18 cellular contexts compared by ENCODE assay signal in the genomic region with DNA sequence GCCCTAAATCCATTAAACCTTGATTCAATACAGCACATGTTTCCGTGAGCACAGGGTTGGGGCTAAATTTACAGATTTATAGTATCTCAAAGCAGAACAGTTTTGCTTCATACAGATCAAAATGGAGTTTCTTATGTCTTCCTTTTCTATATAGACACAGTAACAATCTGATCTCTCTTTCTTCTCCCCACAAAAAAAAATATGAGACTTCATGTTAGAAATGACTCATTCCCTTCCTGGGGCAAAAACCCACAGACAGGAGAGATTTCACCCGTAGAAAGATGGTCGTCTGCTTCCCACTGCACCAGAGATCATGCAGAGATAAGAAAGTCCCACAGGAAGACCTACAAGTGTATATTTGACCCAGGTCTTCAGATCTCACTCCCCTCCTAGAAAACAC. TPM values are rescaled to one million over a fixed set of nuclear protein-coding genes. Genes with fewer than 3 reads are reported as not detected.
DNase-seq lines count a peak whose midpoint lies in the region; ATAC-seq and TF ChIP-seq lines count a peak whose summit lies in the region.
"Had no signal": no experiment of that assay in that cellular context is flagged by ENCODE, and none has a peak within 500 bp of the region (broad histone marks: within the 10 kb centered on the region; RNA-seq: fewer than 3 reads in every experiment).

No MANE protein-coding gene starts in this region.

- 57 to 100% methylated on average over 1 to 3 of the region's 3 CpGs for WGBS in mesodermal cell (ENCODE audit: insufficient coverage in 2 of 2), 2 experiments

- H3K27ac ChIP-seq in CD4-positive, alpha-beta T cell (ENCODE audit: low read depth, low read length), result no peak overlapping the region
- H3K27ac ChIP-seq in mesodermal cell (ENCODE audit: low read depth, low read length, severe bottlenecking), result peak overlapping the region; percentile 96
- H3K27ac ChIP-seq: esophagus squamous epithelium, psoas muscle, upper lobe of right lung had no signal

- TF ChIP-seq CTCF in CD4-positive, alpha-beta T cell (IDR thresholded peaks at IDR 0.05), result no peak
- no peak for TF ChIP-seq CTCF in Caco-2 (IDR thresholded peaks at IDR 0.05; ENCODE audit: insufficient read depth in 1 of 2, low read depth in 1 of 2, low read length in 1 of 2, severe bottlenecking in 1 of 2, unreplicated experiment in 1 of 2)
- no peak for TF ChIP-seq CTCF in activated CD8-positive, alpha-beta T cell treated with anti-CD3 and anti-CD28 coated beads for 36 hours (IDR thresholded peaks at IDR 0.05)

- no TSS peak for BruUV-seq in Caco-2 (replicated peaks; lab: Mats Ljungman, UMichigan)

- POLR2A ChIA-PET in CD4-positive, alpha-beta T cell (lab: Charles Lee), result no interaction called here
- POLR2A ChIA-PET in Caco-2 (lab: Charles Lee), result no interaction called here
- POLR2A ChIA-PET in activated CD8-positive, alpha-beta T cell treated with anti-CD3 and anti-CD28 coated beads for 36 hours (lab: Charles Lee), result no interaction called here

- H3K9me3 ChIP-seq in CD4-positive, alpha-beta T cell (ENCODE audit: control insufficient read depth, low read length), result no peaks in the 10 kb centered on the region
- H3K9me3 ChIP-seq in Caco-2, result peaks cover 12% of the 10 kb centered on the region; the same call in 1 of the 2 replicates
- H3K9me3 ChIP-seq in mesodermal cell (ENCODE audit: control insufficient read depth, low read length), result peaks cover 22% of the 10 kb centered on the region
- H3K9me3 ChIP-seq: esophagus squamous epithelium, HAP-1, psoas muscle, upper lobe of right lung had no signal

- intact Hi-C loops in CD4-positive, alpha-beta T cell (cut with DNase I, micrococcal nuclease), result no loop called here
- intact Hi-C loops in Caco-2 (cut with micrococcal nuclease; ENCODE audit: unreplicated experiment), result loop anchor here (1.0 to 10.0 kb wide), 2 partner anchors 52 to 498 kb away; no protein-coding TSS in a partner anchor
- intact Hi-C loops in activated CD8-positive, alpha-beta T cell treated with anti-CD3 and anti-CD28 coated beads for 36 hours (cut with micrococcal nuclease), result loop anchor here (10.0 kb wide), 1 partner anchor 498 kb away; no protein-coding TSS in a partner anchor

- DNase-seq in CD4-positive, alpha-beta T cell, result no peak
- DNase-seq in Caco-2 (no peak), NCI-H146 (lab: John Stamatoyannopoulos, UW) (no peak), DMS79 (lab: John Stamatoyannopoulos, UW) (no peak)
- no peak for DNase-seq in activated CD8-positive, alpha-beta T cell treated with anti-CD3 and anti-CD28 coated beads for 36 hours
- no peak for DNase-seq in activated CD4-positive, CD25-positive, alpha-beta regulatory T cell treated with anti-CD3 and anti-CD28 coated beads, Interleukin-2, amount 50 U/mL, for 72 hours
- DNase-seq: caudate nucleus, DMS79 treated with DMSO at 0.1 percent for 48 hours, esophagus squamous epithelium, NCI-H1694 treated with DMSO at 0.1 percent for 48 hours, NCI-H345, nephron progenitor cell, psoas muscle, upper lobe of right lung had no signal

- H3K36me3 ChIP-seq in Caco-2 (ENCODE audit: control insufficient read depth, insufficient read depth, low read length) (no peaks in the 10 kb centered on the region), mesodermal cell (ENCODE audit: control insufficient read depth, insufficient read depth, low read length) (no peaks in the 10 kb centered on the region)
- H3K36me3 ChIP-seq: esophagus squamous epithelium, HAP-1, upper lobe of right lung had no signal

- H3K27me3 ChIP-seq in CD4-positive, alpha-beta T cell (ENCODE audit: control insufficient read depth, insufficient read depth, low read length), result no peaks in the 10 kb centered on the region
- H3K27me3 ChIP-seq in Caco-2 (replicated peaks; ENCODE audit: control insufficient read depth, insufficient read depth, low read length), result no peaks in the 10 kb centered on the region
- H3K27me3 ChIP-seq: esophagus squamous epithelium, upper lobe of right lung had no signal

- H3K4me3 ChIP-seq in Caco-2 (ENCODE audit: low read depth, low read length), result no peak overlapping the region
- H3K4me3 ChIP-seq in mesodermal cell (ENCODE audit: extremely low read depth, insufficient read depth, low read length, poor library complexity, severe bottlenecking), result no peak overlapping the region
- H3K4me3 ChIP-seq: esophagus squamous epithelium, HAP-1, lung, psoas muscle, upper lobe of right lung had no signal

- H3K4me1 Mint-ChIP-seq in CD4-positive, alpha-beta T cell (ENCODE audit: low read depth), result peaks cover 28% of the 10 kb centered on the region
- H3K4me1 Mint-ChIP-seq in Caco-2 (ENCODE audit: low read depth, unreplicated experiment), result peaks cover 23% of the 10 kb centered on the region
- H3K4me1 Mint-ChIP-seq in activated CD8-positive, alpha-beta T cell treated with anti-CD3 and anti-CD28 coated beads for 36 hours (ENCODE audit: low read depth), result peaks cover 23% of the 10 kb centered on the region

- H3K36me3 Mint-ChIP-seq in CD4-positive, alpha-beta T cell (ENCODE audit: low read depth), result no peaks in the 10 kb centered on the region
- peaks cover 6% of the 10 kb centered on the region for H3K36me3 Mint-ChIP-seq in Caco-2 (ENCODE audit: insufficient read depth, unreplicated experiment)
- H3K36me3 Mint-ChIP-seq in activated CD8-positive, alpha-beta T cell treated with anti-CD3 and anti-CD28 coated beads for 36 hours (ENCODE audit: low read depth), result no peaks in the 10 kb centered on the region

- peak; percentile 24 for ATAC-seq in CD4-positive, alpha-beta T cell (ENCODE audit: poor library complexity)
- peak; percentile 53 for ATAC-seq in activated CD8-positive, alpha-beta T cell treated with anti-CD3 and anti-CD28 coated beads for 36 hours
- ATAC-seq in HG03039 (IDR thresholded peaks at IDR 0.05; ENCODE audit: unreplicated experiment), result no peak
- ATAC-seq: psoas muscle, upper lobe of right lung had no signal

- H3K27ac Mint-ChIP-seq in CD4-positive, alpha-beta T cell, result peak overlapping the region; percentile 2
- H3K27ac Mint-ChIP-seq in Caco-2 (ENCODE audit: unreplicated experiment), result peak overlapping the region; percentile 72
- no peak overlapping the region for H3K27ac Mint-ChIP-seq in activated CD8-positive, alpha-beta T cell treated with anti-CD3 and anti-CD28 coated beads for 36 hours
- H3K27ac Mint-ChIP-seq: nephron progenitor cell had no signal

- H3K9me3 Mint-ChIP-seq in CD4-positive, alpha-beta T cell, result no peaks in the 10 kb centered on the region
- peaks cover 43% of the 10 kb centered on the region for H3K9me3 Mint-ChIP-seq in Caco-2 (ENCODE audit: unreplicated experiment)
- H3K9me3 Mint-ChIP-seq in activated CD8-positive, alpha-beta T cell treated with anti-CD3 and anti-CD28 coated beads for 36 hours, result no peaks in the 10 kb centered on the region

- no peak overlapping the region for H3K4me3 Mint-ChIP-seq in CD4-positive, alpha-beta T cell
- H3K4me3 Mint-ChIP-seq in Caco-2 (ENCODE audit: unreplicated experiment), result no peak overlapping the region
- no peak overlapping the region for H3K4me3 Mint-ChIP-seq in activated CD8-positive, alpha-beta T cell treated with anti-CD3 and anti-CD28 coated beads for 36 hours
- H3K4me3 Mint-ChIP-seq: nephron progenitor cell had no signal

- CTCF ChIA-PET in CD4-positive, alpha-beta T cell (lab: Charles Lee), result no interaction called here
- CTCF ChIA-PET in Caco-2 (lab: Charles Lee), result interaction anchor here (0.6 kb wide), 2 partner anchors 123 to 128 kb away, joined by 3 to 5 read pairs; no protein-coding TSS in a partner anchor
- CTCF ChIA-PET in activated CD8-positive, alpha-beta T cell treated with anti-CD3 and anti-CD28 coated beads for 36 hours (lab: Charles Lee), result no interaction called here

- no peaks in the 10 kb centered on the region for H3K27me3 Mint-ChIP-seq in CD4-positive, alpha-beta T cell
- no peaks in the 10 kb centered on the region for H3K27me3 Mint-ChIP-seq in Caco-2 (ENCODE audit: insufficient read depth, unreplicated experiment)
- no peaks in the 10 kb centered on the region for H3K27me3 Mint-ChIP-seq in activated CD8-positive, alpha-beta T cell treated with anti-CD3 and anti-CD28 coated beads for 36 hours

- H3K4me1 ChIP-seq in Caco-2 (peaks cover 27% of the 10 kb centered on the region), mesodermal cell (ENCODE audit: control insufficient read depth, insufficient read depth, low read length, poor library complexity, severe bottlenecking) (peaks cover 16% of the 10 kb centered on the region)
- H3K4me1 ChIP-seq: esophagus squamous epithelium, HAP-1, psoas muscle, upper lobe of right lung had no signal

RNA-seq across cellular contexts. Expression of gene ZNF611, which starts 7.7 kb away (rescaled TPM):
- 10 to 100 TPM; 14.6 to 15.5 TPM for total RNA-seq in CD4-positive, alpha-beta T cell
- 27.5 and 28.5 TPM in 2 replicates for total RNA-seq in Caco-2 (2022)
- 10 to 100 TPM; 18.4 to 20.9 TPM for total RNA-seq in activated CD8-positive, alpha-beta T cell treated with anti-CD3 and anti-CD28 coated beads for 36 hours
- polyA plus RNA-seq in mesodermal cell (2013, experiment 1 of 2), result 15.5 TPM
- 18.1 TPM for polyA plus RNA-seq in mesodermal cell (2013, experiment 2 of 2)

RNA-seq across cellular contexts. Expression of gene ZNF600, which starts 44.1 kb away (rescaled TPM):
- 10 to 100 TPM; 11.2 to 13.4 TPM for total RNA-seq in CD4-positive, alpha-beta T cell
- 18.8 and 21.1 TPM in 2 replicates for total RNA-seq in Caco-2 (2022)
- 10 to 100 TPM; 11.2 to 11.7 TPM for total RNA-seq in activated CD8-positive, alpha-beta T cell treated with anti-CD3 and anti-CD28 coated beads for 36 hours
- polyA plus RNA-seq in mesodermal cell (2013, experiment 1 of 2), result 4.8 TPM
- polyA plus RNA-seq in mesodermal cell (2013, experiment 2 of 2), result 5.4 TPM

Comparison
In these comparisons a context has a peak if more than half of its experiments do, and no peak if none do; other contexts are left out.
1. intact Hi-C loops: an anchor here in Caco-2 (1.0 to 10.0 kb wide) and activated CD8-positive, alpha-beta T cell treated with anti-CD3 and anti-CD28 coated beads for 36 hours (10.0 kb wide); none called in CD4-positive, alpha-beta T cell.